Comparison of ENCODE assay signal across 2 cellular contexts in genomic region chr9:74309654-74310053, GRCh38.
TF ChIP-seq lines count a peak whose summit lies in the region.

No MANE protein-coding gene starts in this region.

TF ChIP-seq in liver, 16 proteins besides CTCF, POLR2A, EP300 and RAD21 (continued from another document):
- TF ChIP-seq ZBTB33 (IDR thresholded peaks at IDR 0.05) (no peak), EGR1 (IDR thresholded peaks at IDR 0.05; ENCODE audit: low read depth in 2 of 2) (no peak)

TF ChIP-seq in HepG2, 621 proteins besides CTCF, POLR2A, EP300 and RAD21 (continued from another document):
- TF ChIP-seq MED8 (CRISPR knock-in tag; IDR thresholded peaks at IDR 0.05; ENCODE audit: insufficient replicate concordance) (no peak), AKNA (CRISPR knock-in tag; IDR thresholded peaks at IDR 0.05; ENCODE audit: borderline replicate concordance) (no peak), ZNF160 (CRISPR knock-in tag; IDR thresholded peaks at IDR 0.05) (no peak), ZMYM3 (CRISPR knock-in tag; IDR thresholded peaks at IDR 0.05) (no peak), KDM3A (CRISPR knock-in tag; IDR thresholded peaks at IDR 0.05; ENCODE audit: low read depth) (no peak), ZNF513 (CRISPR knock-in tag; conservative IDR thresholded peaks at IDR 0.05) (no peak), PCBP1 (IDR thresholded peaks at IDR 0.05; ENCODE audit: borderline replicate concordance, low read depth, low read length) (no peak), TMF1 (CRISPR knock-in tag; IDR thresholded peaks at IDR 0.05; ENCODE audit: low read depth) (no peak), NFKB2 (CRISPR knock-in tag; IDR thresholded peaks at IDR 0.05; ENCODE audit: borderline replicate concordance) (no peak), PATZ1 (CRISPR knock-in tag; IDR thresholded peaks at IDR 0.05) (no peak), ZNF317 (CRISPR knock-in tag; IDR thresholded peaks at IDR 0.05) (no peak), MYNN (CRISPR knock-in tag; IDR thresholded peaks at IDR 0.05; ENCODE audit: low read depth) (no peak), ELF3 (CRISPR knock-in tag; IDR thresholded peaks at IDR 0.05) (no peak)
